ENCODE assay signal across 15 cellular contexts in the genomic region with DNA sequence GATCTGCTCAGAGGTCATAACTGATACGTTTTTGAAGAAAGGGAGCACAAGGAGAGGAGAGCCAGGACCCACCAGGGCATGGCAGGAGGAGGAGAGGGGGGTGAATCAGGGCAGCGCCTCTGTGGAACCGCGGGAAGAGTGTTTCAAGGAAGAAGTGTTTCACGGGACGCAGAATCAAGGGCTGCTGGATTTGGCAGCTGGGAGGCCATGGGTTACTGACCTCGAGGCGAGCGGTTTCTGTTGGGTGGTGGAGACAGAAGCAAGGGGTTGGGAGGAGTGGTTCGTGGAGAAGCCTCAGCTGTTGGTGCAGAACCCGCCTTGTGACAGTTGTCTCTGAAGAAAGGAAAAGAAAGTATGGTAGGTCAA. TPM values are rescaled to one million over a fixed set of nuclear protein-coding genes. Genes with fewer than 3 reads are reported as not detected.
"Had no signal": no experiment of that assay in that cellular context is flagged by ENCODE, and none has a peak within 500 bp of the region (broad histone marks: within the 10 kb centered on the region; RNA-seq: fewer than 3 reads in every experiment).

No MANE protein-coding gene starts in this region.

- H3K4me1 Mint-ChIP-seq: neural crest cell had no signal

- H3K27me3 ChIP-seq: ascending aorta, gastrocnemius medialis, left lung had no signal

- H3K9me3 Mint-ChIP-seq: neural crest cell; stimulated activated naive CD8-positive, alpha-beta T cell treated with anti-CD3 and anti-CD28 coated beads, Interleukin-15, amount 100 ng/mL, for 72 hours had no signal

- DNase-seq: activated CD4-positive, alpha-beta T cell treated with anti-CD3 and anti-CD28 coated beads, Interleukin-2, amount 50 U/mL, for 48 hours; activated CD8-positive, alpha-beta memory T cell treated with anti-CD3 and anti-CD28 coated beads, Interleukin-2, amount 50 U/mL, for 48 hours; gastrocnemius medialis; left lung; mesenchymal stem cell; stimulated activated CD4-positive, alpha-beta T cell treated with anti-CD3 and anti-CD28 coated beads, Interleukin-4, amount 100 ng/mL, for 1 hour; stimulated activated CD8-positive, alpha-beta memory T cell treated with anti-CD3 and anti-CD28 coated beads, Interleukin-4, amount 100 ng/mL, for 48 hours; stimulated activated naive CD8-positive, alpha-beta T cell treated with anti-CD3 and anti-CD28 coated beads, Interleukin-15, amount 100 ng/mL, for 72 hours; T-helper 2 cell had no signal

- H3K4me3 ChIP-seq: ascending aorta, gastrocnemius medialis, left lung, thoracic aorta had no signal

- H3K4me3 Mint-ChIP-seq: neural crest cell; stimulated activated naive CD8-positive, alpha-beta T cell treated with anti-CD3 and anti-CD28 coated beads, Interleukin-15, amount 100 ng/mL, for 72 hours had no signal

- H3K9me3 ChIP-seq: ascending aorta, gastrocnemius medialis, left lung, thoracic aorta had no signal

- H3K27me3 Mint-ChIP-seq: stimulated activated naive CD8-positive, alpha-beta T cell treated with anti-CD3 and anti-CD28 coated beads, Interleukin-15, amount 100 ng/mL, for 72 hours had no signal

- H3K27ac ChIP-seq: ascending aorta, gastrocnemius medialis, left lung, thoracic aorta had no signal

- ATAC-seq: activated CD4-positive, CD25-positive, alpha-beta regulatory T cell treated with anti-CD3 and anti-CD28 coated beads, Interleukin-2, amount 50 U/mL, for 24 hours; gastrocnemius medialis; left lung; stimulated activated naive CD8-positive, alpha-beta T cell treated with anti-CD3 and anti-CD28 coated beads, Interleukin-15, amount 100 ng/mL, for 72 hours had no signal

- H3K4me1 ChIP-seq: ascending aorta, gastrocnemius medialis had no signal

RNA-seq across cellular contexts. Expression of gene GLB1L3, which starts 38.6 kb away (rescaled TPM):
- total RNA-seq: ascending aorta, fibroblast of lung, gastrocnemius medialis, osteocyte, thoracic aorta had no signal
- polyA plus RNA-seq: fibroblast of lung had no signal
